Comparison of ENCODE assay signal across 15 cellular contexts in genomic region chr16:27233731-27234130, GRCh38. TPM values are rescaled to one million over a fixed set of nuclear protein-coding genes. Genes with fewer than 3 reads are reported as not detected.
DNase-seq lines count a peak whose midpoint lies in the region; ATAC-seq and TF ChIP-seq lines count a peak whose summit lies in the region.
"Had no signal": no experiment of that assay in that cellular context is flagged by ENCODE, and none has a peak within 500 bp of the region (broad histone marks: within the 10 kb centered on the region; RNA-seq: fewer than 3 reads in every experiment).

No MANE protein-coding gene starts in this region.

- no peak overlapping the region for H3K4ac ChIP-seq in mesenchymal stem cell (ENCODE audit: low read depth in 1 of 2, low read length in 2 of 2)

- no peak overlapping the region for H2BK120ac ChIP-seq in mesenchymal stem cell (ENCODE audit: low read depth, low read length)

- TF ChIP-seq POLR2A in gastroesophageal sphincter (IDR thresholded peaks at IDR 0.05) = no peak

- H4K20me1 ChIP-seq in DND-41 (ENCODE audit: insufficient read depth, low read length) = no peaks in the 10 kb centered on the region

- H3K79me1 ChIP-seq in mesenchymal stem cell (replicated peaks; ENCODE audit: low read length, poor library complexity, severe bottlenecking) = peaks cover 26% of the 10 kb centered on the region

- H3K23ac ChIP-seq in mesenchymal stem cell (ENCODE audit: low read length in 2 of 2) = no peak overlapping the region

- peak overlapping the region; percentile 55 for H3K4me2 ChIP-seq in DND-41 (ENCODE audit: insufficient read depth, low read length)
- no peak overlapping the region for H3K4me2 ChIP-seq in mesenchymal stem cell (ENCODE audit: low read length, poor library complexity, severe bottlenecking)

- H3K36me3 Mint-ChIP-seq in activated CD8-positive, alpha-beta T cell treated with anti-CD3 and anti-CD28 coated beads for 36 hours (ENCODE audit: low read depth) = peaks cover 61% of the 10 kb centered on the region

- no peak for DNase-seq in DND-41
- DNase-seq in activated CD8-positive, alpha-beta T cell treated with anti-CD3 and anti-CD28 coated beads for 36 hours = no peak
- DNase-seq in mesenchymal stem cell = no peak
- DNase-seq in GM10248 (ENCODE audit: extremely low spot score) = no peak
- no peak for DNase-seq in A172 (ENCODE audit: low spot score)
- no peak for DNase-seq in putamen (ENCODE audit: low spot score)
- DNase-seq: amniotic stem cell, DMS79 treated with DMSO at 0.1 percent for 48 hours, gastrocnemius medialis, left ventricle myocardium superior, retina had no signal

- H2AK5ac ChIP-seq in mesenchymal stem cell (ENCODE audit: low read length, severe bottlenecking) = no peak overlapping the region

- H2BK5ac ChIP-seq in mesenchymal stem cell (ENCODE audit: low read depth, low read length, poor library complexity, severe bottlenecking) = no peak overlapping the region

- H4K91ac ChIP-seq in mesenchymal stem cell (ENCODE audit: low read length) = peak overlapping the region; percentile 66

- H3K4me3 Mint-ChIP-seq in activated CD8-positive, alpha-beta T cell treated with anti-CD3 and anti-CD28 coated beads for 36 hours = peak overlapping the region; percentile 72

- peaks cover 89% of the 10 kb centered on the region for H3K4me1 Mint-ChIP-seq in activated CD8-positive, alpha-beta T cell treated with anti-CD3 and anti-CD28 coated beads for 36 hours (ENCODE audit: low read depth)

- H3K79me2 ChIP-seq in DND-41 (ENCODE audit: insufficient read depth, low read length) = peaks cover 27% of the 10 kb centered on the region

- CTCF ChIA-PET in activated CD8-positive, alpha-beta T cell treated with anti-CD3 and anti-CD28 coated beads for 36 hours (lab: Charles Lee) = interaction anchor here (0.7 to 13.1 kb wide), 27 partner anchors 8 to 223 kb away, joined by 3 to 203 read pairs (median 7); partner anchors contain the start of genes IL21R, KDM8 and NSMCE1
- CTCF ChIA-PET in GM10248 (lab: Yijun Ruan, JAX) = interaction anchor here (1.1 to 10.0 kb wide), 22 partner anchors 8 to 225 kb away, joined by 3 to 127 read pairs (median 14); partner anchors contain the start of genes IL21R and KDM8

- H2BK12ac ChIP-seq in mesenchymal stem cell (ENCODE audit: low read length in 2 of 2) = peak overlapping the region in 1 of 2 experiments; percentile 75

- H3K9ac ChIP-seq in DND-41 (ENCODE audit: low read depth, low read length) = peak overlapping the region; percentile 79
- H3K9ac ChIP-seq in mesenchymal stem cell (ENCODE audit: low read length) = no peak overlapping the region

- H3K4me3 ChIP-seq in DND-41 (ENCODE audit: low read depth in 1 of 2, low read length in 2 of 2) (no peak overlapping the region), mesenchymal stem cell (ENCODE audit: insufficient read depth in 1 of 2, low read depth in 1 of 2, low read length in 2 of 2) (no peak overlapping the region), gastroesophageal sphincter (no peak overlapping the region)
- H3K4me3 ChIP-seq: gastrocnemius medialis, SJSA1, thoracic aorta had no signal

- no peak overlapping the region for H3K14ac ChIP-seq in mesenchymal stem cell (ENCODE audit: low read length in 2 of 2)

- peaks cover 70% of the 10 kb centered on the region for H3K4me1 ChIP-seq in DND-41 (ENCODE audit: insufficient read depth, low read length)
- peaks cover 23% of the 10 kb centered on the region for H3K4me1 ChIP-seq in mesenchymal stem cell (ENCODE audit: control insufficient read depth, insufficient read depth, low read depth, low read length)
- H3K4me1 ChIP-seq in gastroesophageal sphincter = peaks cover 0 to 65% (median 29%) of the 10 kb centered on the region in 3 donors

- ATAC-seq in DND-41 (ENCODE audit: insufficient read depth, low read depth) = no peak
- ATAC-seq in activated CD8-positive, alpha-beta T cell treated with anti-CD3 and anti-CD28 coated beads for 36 hours = no peak
- ATAC-seq in gastroesophageal sphincter = no peak
- ATAC-seq: gastrocnemius medialis, left ventricle myocardium superior had no signal

- H3K18ac ChIP-seq in mesenchymal stem cell (ENCODE audit: low read depth in 1 of 2, low read length in 2 of 2) = peak overlapping the region in 1 of 2 experiments; percentile 11

- POLR2A ChIA-PET in activated CD8-positive, alpha-beta T cell treated with anti-CD3 and anti-CD28 coated beads for 36 hours (lab: Charles Lee) = interaction anchor here (0.6 to 10.0 kb wide), 15 partner anchors 8 to 183 kb away, joined by 3 to 257 read pairs (median 11); partner anchors contain the start of gene NSMCE1
- POLR2A ChIA-PET in GM10248 (lab: Yijun Ruan, JAX) = no interaction called here

- intact Hi-C loops in activated CD8-positive, alpha-beta T cell treated with anti-CD3 and anti-CD28 coated beads for 36 hours (cut with micrococcal nuclease) = loop anchor here (2.0 kb wide), 1 partner anchor 35 kb away; the partner anchor contains the start of gene NSMCE1

- no peak overlapping the region for H4K8ac ChIP-seq in mesenchymal stem cell (ENCODE audit: low read length)

- TF ChIP-seq CTCF in C4-2B (conservative IDR thresholded peaks at IDR 0.05) (no peak), DND-41 (IDR thresholded peaks at IDR 0.05; ENCODE audit: borderline replicate concordance, extremely low read depth, low read length, poor library complexity, severe bottlenecking) (peak; percentile 3), gastroesophageal sphincter (IDR thresholded peaks at IDR 0.05) (no peak), GM10248 (IDR thresholded peaks at IDR 0.05; ENCODE audit: control extremely low read depth, extremely low read depth, low read depth, missing control alignments) (no peak)
- no peak for TF ChIP-seq CTCF in activated CD8-positive, alpha-beta T cell treated with anti-CD3 and anti-CD28 coated beads for 36 hours (IDR thresholded peaks at IDR 0.05)

- H3K27ac Mint-ChIP-seq in activated CD8-positive, alpha-beta T cell treated with anti-CD3 and anti-CD28 coated beads for 36 hours = peak overlapping the region; percentile 98

- no peak overlapping the region for H2AFZ ChIP-seq in DND-41 (ENCODE audit: low read depth, low read length)
- no peak overlapping the region for H2AFZ ChIP-seq in mesenchymal stem cell (ENCODE audit: low read depth, low read length)

- no peaks in the 10 kb centered on the region for H3K27me3 Mint-ChIP-seq in activated CD8-positive, alpha-beta T cell treated with anti-CD3 and anti-CD28 coated beads for 36 hours

- H3K27me3 ChIP-seq in DND-41 (ENCODE audit: insufficient read depth, low read length, poor library complexity) (no peaks in the 10 kb centered on the region), mesenchymal stem cell (ENCODE audit: control insufficient read depth in 1 of 2, insufficient read depth in 1 of 2, low read length in 2 of 2) (no peaks in the 10 kb centered on the region), gastroesophageal sphincter (no peaks in the 10 kb centered on the region)
- H3K27me3 ChIP-seq: gastrocnemius medialis, SJSA1 had no signal

- H3K36me3 ChIP-seq in DND-41 (ENCODE audit: insufficient read depth, low read length) (peaks cover 56% of the 10 kb centered on the region), mesenchymal stem cell (ENCODE audit: control insufficient read depth in 1 of 2, insufficient read depth in 2 of 2, low read depth in 1 of 2, low read length in 2 of 2) (peaks cover 40 to 46% of the 10 kb centered on the region in 2 experiments), gastroesophageal sphincter (peaks cover 0 to 49% of the 10 kb centered on the region in 2 donors)

- H3K9me3 ChIP-seq in DND-41 (ENCODE audit: insufficient read depth, low read length, severe bottlenecking) (no peaks in the 10 kb centered on the region), mesenchymal stem cell (ENCODE audit: control insufficient read depth, low read length) (no peaks in the 10 kb centered on the region), gastroesophageal sphincter (no peaks in the 10 kb centered on the region)
- H3K9me3 ChIP-seq: gastrocnemius medialis, SJSA1, thoracic aorta had no signal

- no peak for TF ChIP-seq EP300 in gastroesophageal sphincter (IDR thresholded peaks at IDR 0.05)

- 84% methylated on average over 6 of the region's 6 CpGs for WGBS in mesenchymal stem cell
- 80 to 100% methylated on average over 1 of the region's 6 CpGs for WGBS in gastroesophageal sphincter (ENCODE audit: low coverage in 1 of 2), 2 donors

- H3K9me3 Mint-ChIP-seq in activated CD8-positive, alpha-beta T cell treated with anti-CD3 and anti-CD28 coated beads for 36 hours = no peaks in the 10 kb centered on the region

- no peak overlapping the region for H2BK15ac ChIP-seq in mesenchymal stem cell (ENCODE audit: low read depth, poor library complexity, severe bottlenecking)

- H3K27ac ChIP-seq in C4-2B = peak overlapping the region; percentile 83
- peak overlapping the region; percentile 96 for H3K27ac ChIP-seq in DND-41 (ENCODE audit: low read length)
- H3K27ac ChIP-seq in mesenchymal stem cell (ENCODE audit: low read length, poor library complexity, severe bottlenecking) = no peak overlapping the region
- peak overlapping the region in 1 of 4 donors; percentile 74 for H3K27ac ChIP-seq in gastroesophageal sphincter
- H3K27ac ChIP-seq: SJSA1, thoracic aorta had no signal

RNA-seq across cellular contexts. Expression of gene KDM8, which starts 30.4 kb away (rescaled TPM):
- 10 to 100 TPM; 10.9 to 12.7 TPM for total RNA-seq in activated CD8-positive, alpha-beta T cell treated with anti-CD3 and anti-CD28 coated beads for 36 hours
- 1.9 TPM for polyA plus RNA-seq in mesenchymal stem cell (2013, experiment 1 of 2)
- 1.7 TPM for polyA plus RNA-seq in mesenchymal stem cell (2013, experiment 2 of 2)
- total RNA-seq in gastroesophageal sphincter = 10 to 100 TPM in 1 of 4 donors, 1 to 10 TPM in 3; 1.9 to 12.0 (median 4.0) TPM
- total RNA-seq in A172 (2014; rRNA removed; shearing (Covaris generic)) = 2.7 and 6.0 TPM in 2 replicates

RNA-seq across cellular contexts. Expression of gene NSMCE1, which starts 34.8 kb away (rescaled TPM):
- total RNA-seq in activated CD8-positive, alpha-beta T cell treated with anti-CD3 and anti-CD28 coated beads for 36 hours = 100 to 1,000 TPM; 150 to 156 TPM
- 52.8 TPM for polyA plus RNA-seq in mesenchymal stem cell (2013, experiment 1 of 2)
- polyA plus RNA-seq in mesenchymal stem cell (2013, experiment 2 of 2) = 54.6 TPM
- total RNA-seq in gastroesophageal sphincter = 10 to 100 TPM; 48.4 to 66.0 (median 63.3) TPM
- total RNA-seq in A172 (2014; rRNA removed; shearing (Covaris generic)) = 96.6 and 104 TPM in 2 replicates
